7 cellular contexts compared by ENCODE assay signal in the genomic region with DNA sequence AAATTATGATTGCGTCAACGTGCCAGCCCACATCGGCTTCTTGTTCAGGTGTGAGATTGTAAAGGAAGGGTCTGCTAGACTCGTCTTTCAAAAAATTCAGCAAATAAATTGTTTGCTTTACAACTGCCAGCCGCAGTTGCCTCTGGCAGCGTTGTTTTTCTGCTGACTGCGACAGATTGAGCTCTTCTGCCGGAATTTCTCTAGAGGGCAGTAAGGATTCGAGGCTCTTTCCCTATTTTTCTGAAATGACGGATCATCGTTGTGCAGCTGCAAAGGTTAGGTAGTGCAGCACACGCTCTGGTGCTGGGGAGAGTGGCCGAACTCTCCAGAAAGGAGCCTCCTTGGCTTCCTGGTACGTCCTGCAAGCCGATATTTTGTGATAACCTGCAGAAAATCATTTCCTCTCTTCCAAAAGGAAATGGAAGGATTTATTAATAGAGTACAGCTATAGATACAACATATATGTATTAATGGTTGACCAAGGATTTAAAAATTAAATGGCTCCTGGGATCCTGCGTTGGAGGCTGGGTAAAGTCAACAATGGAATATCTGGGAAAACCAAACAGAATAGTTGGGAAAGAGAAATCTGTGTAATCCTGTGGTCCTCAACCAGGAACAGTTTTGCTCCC.
A peak's percentile ranks its signal among the peaks of the same experiment; 100 is the strongest.
DNase-seq lines count a peak whose midpoint lies in the region; ATAC-seq and TF ChIP-seq lines count a peak whose summit lies in the region.

No MANE protein-coding gene starts in this region.

- POLR2A ChIA-PET in HCT116 (lab: Charles Lee) = no interaction called here

- BruUV-seq in HCT116 (replicated peaks; lab: Mats Ljungman, UMichigan) = no TSS peak

- H3K4me1 ChIP-seq in HCT116 (ENCODE audit: control insufficient read depth in 1 of 2, insufficient read depth in 2 of 2, low read length in 2 of 2) (no peaks in the 10 kb centered on the region), Peyer's patch (no peaks in the 10 kb centered on the region)

- H3K4me1 Mint-ChIP-seq in endothelial cell (ENCODE audit: unreplicated experiment) = no peaks in the 10 kb centered on the region

- TF ChIP-seq POLR2A in HCT116 (IDR thresholded peaks at IDR 0.05; ENCODE audit: borderline replicate concordance, extremely low read depth, insufficient read depth, insufficient read length) (no peak), Peyer's patch (IDR thresholded peaks at IDR 0.05) (no peak)

- no peaks in the 10 kb centered on the region for H3K36me3 Mint-ChIP-seq in endothelial cell (ENCODE audit: low read depth, unreplicated experiment)

- peak; percentile 10 to 36 (median 23); a peak in 3 of 6 replicates for TF ChIP-seq CTCF in HCT116 (IDR thresholded peaks at IDR 0.05 in 2 of 3, conservative IDR thresholded peaks at IDR 0.05 in 1 of 3; ENCODE audit: borderline replicate concordance in 1 of 3, insufficient read depth in 1 of 3, low read depth in 2 of 3, low read length in 2 of 3)
- TF ChIP-seq CTCF in endothelial cell (IDR thresholded peaks at IDR 0.05; ENCODE audit: unreplicated experiment) = no peak
- TF ChIP-seq CTCF in omental fat pad (IDR thresholded peaks at IDR 0.05) = no peak
- peak in 2 of 6 experiments; percentile 11 to 22 for TF ChIP-seq CTCF in Peyer's patch (IDR thresholded peaks at IDR 0.05)

- CTCF ChIA-PET in HCT116 (lab: Charles Lee) = interaction anchor here (0.7 to 2.7 kb wide), 7 partner anchors 9 to 1234 kb away, joined by 3 to 30 read pairs (median 4); partner anchors contain the start of gene ZFP64

- no peak overlapping the region for H3K4me3 Mint-ChIP-seq in endothelial cell (ENCODE audit: unreplicated experiment)

- RAD21 ChIA-PET in HCT116 (lab: Charles Lee; ENCODE audit: low non-redundant PET in 1 of 2, low total read pairs in 2 of 2, uncharacterized antibody in 2 of 2, unreplicated experiment in 2 of 2) = interaction anchor here in 1 of 2 experiments (0.7 kb wide), 1 partner anchor 90 kb away, joined by 3 read pairs; no protein-coding TSS in a partner anchor

- H3K9ac ChIP-seq in HCT116 (ENCODE audit: low read length) = no peak overlapping the region

- no peaks in the 10 kb centered on the region for H3K79me2 ChIP-seq in HCT116 (ENCODE audit: insufficient read depth, low read length)

- no peaks in the 10 kb centered on the region for H4K20me1 ChIP-seq in HCT116 (ENCODE audit: insufficient read depth)

- H3K9me3 Mint-ChIP-seq in endothelial cell (ENCODE audit: unreplicated experiment) = no peaks in the 10 kb centered on the region

- no peak overlapping the region for H2AFZ ChIP-seq in HCT116 (ENCODE audit: low read depth, low read length, poor library complexity, severe bottlenecking)

- DNase-seq in HCT116 (ENCODE audit: low read depth, low spot score) = peak; percentile 7
- DNase-seq in NCI-H526 (lab: John Stamatoyannopoulos, UW) = peak; percentile 31 to 69
- DNase-seq in endothelial cell (ENCODE audit: low spot score) = peak; percentile 9
- no peak for DNase-seq in omental fat pad (ENCODE audit: low spot score)
- DNase-seq in Peyer's patch = no peak

- no peaks in the 10 kb centered on the region for H3K9me2 ChIP-seq in HCT116 (ENCODE audit: insufficient read depth)

- H3K36me3 ChIP-seq in HCT116 (ENCODE audit: control insufficient read depth in 1 of 2, insufficient read depth in 2 of 2, low read length in 2 of 2) = no peaks in the 10 kb centered on the region
- H3K36me3 ChIP-seq in Peyer's patch = no peaks in the 10 kb centered on the region

- H3K27me3 ChIP-seq in HCT116 (ENCODE audit: insufficient read depth, low read length) (peaks cover 16% of the 10 kb centered on the region), Peyer's patch (no peaks in the 10 kb centered on the region)

- no peaks in the 10 kb centered on the region for H3K9me3 ChIP-seq in HCT116 (ENCODE audit: control insufficient read depth in 1 of 2, insufficient read depth in 1 of 2, low read depth in 1 of 2, low read length in 2 of 2)
- no peaks in the 10 kb centered on the region for H3K9me3 ChIP-seq in Peyer's patch

- intact Hi-C loops in HCT116 (cut with micrococcal nuclease) = loop anchor here (2.0 to 10.0 kb wide), 3 partner anchors 65 to 1233 kb away; no protein-coding TSS in a partner anchor

- no peaks in the 10 kb centered on the region for H3K27me3 Mint-ChIP-seq in endothelial cell (ENCODE audit: unreplicated experiment)

- ATAC-seq in HCT116 (peak; percentile 69), omental fat pad (ENCODE audit: low FRiP score) (peak; percentile 70), HG02970 (IDR thresholded peaks at IDR 0.05; ENCODE audit: low FRiP score, unreplicated experiment) (no peak), GM21381 (IDR thresholded peaks at IDR 0.05; ENCODE audit: unreplicated experiment) (no peak)

- no peak overlapping the region for H3K4me3 ChIP-seq in HCT116 (replicated peaks in 1 of 2; ENCODE audit: low read depth in 1 of 2, low read length in 2 of 2)
- H3K4me3 ChIP-seq in Peyer's patch = no peak overlapping the region

- H3K27ac ChIP-seq in HCT116 (ENCODE audit: low read depth, low read length) (no peak overlapping the region), Peyer's patch (no peak overlapping the region)

- H3K4me2 ChIP-seq in HCT116 (ENCODE audit: low read length) = no peak overlapping the region

- H3K27ac Mint-ChIP-seq in endothelial cell (ENCODE audit: unreplicated experiment) = no peak overlapping the region

- TF ChIP-seq RAD21 in HCT116 (IDR thresholded peaks at IDR 0.05; ENCODE audit: low read depth) = peak; percentile 32; the same call in 1 of the 2 replicates

TF ChIP-seq in HCT116, 20 proteins besides CTCF, POLR2A, EP300 and RAD21:
- TF ChIP-seq ZNF274 (IDR thresholded peaks at IDR 0.05; ENCODE audit: low read depth, low read length) (no peak), POLR2AphosphoS5 (IDR thresholded peaks at IDR 0.05; ENCODE audit: low read depth, low read length) (no peak), SRF (IDR thresholded peaks at IDR 0.05; ENCODE audit: low read depth) (no peak), TCF7L2 (IDR thresholded peaks at IDR 0.05; ENCODE audit: borderline replicate concordance, extremely low read depth, insufficient read depth, insufficient read length) (no peak), JUND (IDR thresholded peaks at IDR 0.05) (no peak), EGR1 (IDR thresholded peaks at IDR 0.05; ENCODE audit: low read depth) (no peak), FOSL1 (IDR thresholded peaks at IDR 0.05; ENCODE audit: low read depth) (no peak), EZH2 (IDR thresholded peaks at IDR 0.05) (no peak)
- TF ChIP-seq, protein P1, sequence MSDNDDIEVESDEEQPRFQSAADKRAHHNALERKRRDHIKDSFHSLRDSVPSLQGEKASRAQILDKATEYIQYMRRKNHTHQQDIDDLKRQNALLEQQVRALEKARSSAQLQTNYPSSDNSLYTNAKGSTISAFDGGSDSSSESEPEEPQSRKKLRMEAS (IDR thresholded peaks at IDR 0.05) = no peak
TF ChIP-seq in HCT116: peak in this region for 0.

Comparison
In these comparisons a context has a peak if more than half of its experiments do, and no peak if none do; other contexts are left out.
1. ATAC-seq: peak in HCT116 (single experiment) and omental fat pad (single experiment); none in HG02970 (single experiment) and GM21381 (single experiment).
2. DNase-seq: peak in HCT116 (single experiment), NCI-H526 (2 of 2) and endothelial cell (single experiment); none in omental fat pad (single experiment) and Peyer's patch (0 of 3).
3. CTCF ChIP-seq: peak in HCT116 (3 of 3); none in endothelial cell (single experiment) and omental fat pad (0 of 3).